Comparison of ENCODE assay signal across 1 cellular context in the genomic region with DNA sequence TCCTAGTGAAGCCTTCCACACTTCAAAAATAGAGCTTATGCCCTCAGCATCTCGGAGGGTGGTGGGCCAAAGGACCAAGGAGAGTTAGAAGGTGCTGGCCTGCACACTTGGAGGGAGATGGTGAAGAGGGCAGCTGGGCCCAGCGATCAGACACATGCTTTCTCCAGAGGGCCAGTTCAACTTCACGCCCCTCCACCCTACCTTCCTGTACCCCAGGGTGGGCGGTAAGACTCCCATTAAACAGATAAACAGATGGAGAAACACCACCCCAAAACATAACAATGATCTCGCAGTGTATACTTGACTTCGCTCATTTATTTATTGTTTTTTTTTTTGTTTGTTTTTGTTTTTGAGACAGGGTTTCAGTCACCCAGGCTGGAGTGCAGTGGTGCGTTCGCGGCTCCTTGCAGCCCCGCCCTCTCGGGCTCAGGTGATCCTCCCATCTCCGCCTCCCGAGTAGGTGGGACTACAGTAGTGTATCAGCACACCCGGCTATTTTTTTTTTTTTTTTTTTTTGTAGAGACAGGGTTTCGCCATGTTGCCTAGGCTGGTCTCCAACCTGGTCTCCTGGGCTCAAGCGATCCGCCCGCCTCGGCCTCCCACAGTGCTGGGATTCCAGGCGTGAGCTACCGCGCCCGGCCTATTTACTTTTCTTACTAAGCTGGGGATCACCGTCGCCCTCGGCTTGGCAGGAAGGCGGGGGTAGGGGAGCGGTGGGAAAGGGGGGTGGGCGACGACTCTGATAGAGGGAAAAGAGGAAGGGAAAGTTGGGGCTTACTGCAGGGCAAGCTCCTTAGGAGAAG.
TF ChIP-seq lines count a peak whose summit lies in the region.

No MANE protein-coding gene starts in this region.

TF ChIP-seq in IMR-90, 13 proteins besides CTCF, POLR2A, EP300 and RAD21:
- TF ChIP-seq MAZ (IDR thresholded peaks at IDR 0.05; ENCODE audit: borderline replicate concordance, low read depth, low read length) (no peak), CEBPB (IDR thresholded peaks at IDR 0.05; ENCODE audit: low read depth, low read length) (no peak), SMC3 (IDR thresholded peaks at IDR 0.05; ENCODE audit: low read depth, low read length) (no peak), RCOR1 (IDR thresholded peaks at IDR 0.05; ENCODE audit: insufficient replicate concordance, low read length) (no peak), NFE2L2 (IDR thresholded peaks at IDR 0.05; ENCODE audit: low read depth, low read length) (no peak), MXI1 (IDR thresholded peaks at IDR 0.05; ENCODE audit: borderline replicate concordance, low read depth, low read length) (no peak), CHD1 (IDR thresholded peaks at IDR 0.05; ENCODE audit: low read depth, low read length) (no peak), USF2 (IDR thresholded peaks at IDR 0.05; ENCODE audit: low read depth, low read length) (no peak), FOS (IDR thresholded peaks at IDR 0.05; ENCODE audit: low read depth, low read length) (no peak), RFX5 (IDR thresholded peaks at IDR 0.05; ENCODE audit: low read depth, low read length) (no peak), ELK1 (IDR thresholded peaks at IDR 0.05; ENCODE audit: borderline replicate concordance, low read depth, low read length) (no peak), BHLHE40 (IDR thresholded peaks at IDR 0.05; ENCODE audit: low read depth, low read length) (no peak), MAFK (IDR thresholded peaks at IDR 0.05; ENCODE audit: low read depth, low read length) (no peak)
TF ChIP-seq in IMR-90: peak in this region for 0.
